ENCODE assay signal across 18 cellular contexts in the genomic region with DNA sequence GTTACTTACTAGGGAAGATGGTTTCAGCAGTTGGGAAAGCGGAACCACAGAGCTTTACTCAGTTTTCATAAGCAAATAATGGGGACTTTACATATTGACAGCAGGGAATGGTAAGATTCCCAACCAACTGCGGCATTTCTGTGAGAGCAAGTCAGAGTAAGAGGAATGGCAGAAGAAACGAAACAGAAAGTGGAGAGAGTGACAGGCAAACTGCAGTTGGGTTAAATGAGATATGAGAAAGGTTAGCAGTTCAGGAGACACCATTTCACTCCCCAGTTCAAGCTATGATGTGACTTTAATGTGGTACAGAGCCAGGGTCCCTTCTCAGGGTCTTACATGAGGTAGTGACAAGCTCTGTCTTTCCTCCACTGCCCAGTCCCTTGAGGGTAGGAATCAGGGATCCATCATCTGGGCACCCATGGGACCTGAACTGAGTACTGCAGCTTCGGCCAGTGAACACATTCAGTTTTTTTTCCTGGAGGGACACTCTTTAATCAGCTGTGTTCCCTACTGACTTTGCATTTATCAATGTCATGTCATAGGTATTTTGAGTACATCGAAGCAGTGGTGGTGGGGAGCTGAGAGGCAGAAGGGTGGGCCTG. TPM values are rescaled to one million over a fixed set of nuclear protein-coding genes. Genes with fewer than 3 reads are reported as not detected.
DNase-seq lines count a peak whose midpoint lies in the region; ATAC-seq and TF ChIP-seq lines count a peak whose summit lies in the region.
"Had no signal": no experiment of that assay in that cellular context is flagged by ENCODE, and none has a peak within 500 bp of the region (broad histone marks: within the 10 kb centered on the region; RNA-seq: fewer than 3 reads in every experiment).

No MANE protein-coding gene starts in this region.

- TF ChIP-seq POLR2A in vagina (IDR thresholded peaks at IDR 0.05): no peak

- H3K27ac ChIP-seq in left ventricle myocardium inferior (replicated peaks): peak overlapping the region; percentile 2
- peak overlapping the region; percentile 48 for H3K27ac ChIP-seq in vagina
- H3K27ac ChIP-seq: A549, parathyroid adenoma, thyroid gland had no signal

- H3K36me3 ChIP-seq in left ventricle myocardium inferior (no peaks in the 10 kb centered on the region), vagina (no peaks in the 10 kb centered on the region)
- H3K36me3 ChIP-seq: thyroid gland had no signal

- TF ChIP-seq CTCF in left ventricle myocardium inferior (IDR thresholded peaks at IDR 0.05; ENCODE audit: borderline replicate concordance) (no peak), vagina (IDR thresholded peaks at IDR 0.05) (no peak)

- H3K27me3 ChIP-seq in left ventricle myocardium inferior (ENCODE audit: low read depth): peaks cover 4% of the 10 kb centered on the region
- H3K27me3 ChIP-seq in vagina: no peaks in the 10 kb centered on the region
- H3K27me3 ChIP-seq: thyroid gland had no signal

- DNase-seq in left ventricle myocardium inferior (no peak), cardiac septum (ENCODE audit: low spot score) (no peak), fibroblast of peridontal ligament (ENCODE audit: extremely low read depth) (peak; percentile 6), vagina (ENCODE audit: extremely low spot score in 2 of 2) (no peak), OCI-M2 (lab: John Stamatoyannopoulos, UW; ENCODE audit: unreplicated experiment) (no peak), NCI-H1930 (lab: John Stamatoyannopoulos, UW) (no peak)
- DNase-seq: activated CD4-positive, alpha-beta T cell treated with anti-CD3 and anti-CD28 coated beads for 36 hours; activated T-cell treated with anti-CD3 and anti-CD28 coated beads, Interleukin-2, amount 50 U/mL, for 4 hours; CD8-positive, alpha-beta memory T cell; dermis blood vessel endothelial cell; GOT3; NCI-H2171; PC-3; thyroid gland had no signal

- H3K4me3 ChIP-seq in left ventricle myocardium inferior (no peak overlapping the region), vagina (no peak overlapping the region)
- H3K4me3 ChIP-seq: A549, thyroid gland had no signal

- H3K9me3 ChIP-seq in left ventricle myocardium inferior (replicated peaks): peaks cover 10% of the 10 kb centered on the region
- no peaks in the 10 kb centered on the region for H3K9me3 ChIP-seq in vagina
- H3K9me3 ChIP-seq: thyroid gland had no signal

- ATAC-seq in HG03354 (IDR thresholded peaks at IDR 0.05; ENCODE audit: poor library complexity, severe bottlenecking, unreplicated experiment) (peak; percentile 49), GM19452 (IDR thresholded peaks at IDR 0.05; ENCODE audit: unreplicated experiment) (no peak)
- ATAC-seq: activated CD4-positive, alpha-beta T cell treated with anti-CD3 and anti-CD28 coated beads for 36 hours; activated T-cell treated with anti-CD3 and anti-CD28 coated beads, Interleukin-2, amount 50 U/mL, for 4 hours; PC-3 had no signal

- H3K4me1 ChIP-seq in left ventricle myocardium inferior: peaks cover 43% of the 10 kb centered on the region
- peaks cover 32% of the 10 kb centered on the region for H3K4me1 ChIP-seq in vagina
- H3K4me1 ChIP-seq: thyroid gland had no signal

- intact Hi-C loops in left ventricle myocardium inferior (cut with micrococcal nuclease): no loop called here
- intact Hi-C loops in cardiac septum (cut with DNase I): no loop called here
- intact Hi-C loops in vagina (cut with DNase I): no loop called here

RNA-seq across cellular contexts. Expression of gene GREB1, which starts 33.0 kb away (rescaled TPM):
- total RNA-seq in left ventricle myocardium inferior: 7.8 TPM
- 2.9 TPM for total RNA-seq in cardiac septum
- 35.4 TPM for total RNA-seq in vagina

RNA-seq across cellular contexts. Expression of gene E2F6, which starts 34.8 kb away (rescaled TPM):
- total RNA-seq in left ventricle myocardium inferior: 12.8 TPM
- 18.7 TPM for total RNA-seq in cardiac septum
- 9.1 TPM for total RNA-seq in vagina
